Comparison of ENCODE assay signal across 1 cellular context in genomic region chr3:81743096-81744025, GRCh38.
TF ChIP-seq lines count a peak whose summit lies in the region.

No MANE protein-coding gene starts in this region.

TF ChIP-seq in GM23338, 12 proteins besides CTCF, POLR2A, EP300 and RAD21:
- no peak for TF ChIP-seq REST (IDR thresholded peaks at IDR 0.05; ENCODE audit: unreplicated experiment)
- TF ChIP-seq CREB1 (CRISPR knock-in tag; IDR thresholded peaks at IDR 0.05; ENCODE audit: low read depth), result no peak
- no peak for TF ChIP-seq EZH2 (IDR thresholded peaks at IDR 0.05; ENCODE audit: low read depth, unreplicated experiment)
- TF ChIP-seq ETS1 (IDR thresholded peaks at IDR 0.05), result no peak
- TF ChIP-seq ZNF114 (CRISPR knock-in tag; IDR thresholded peaks at IDR 0.05), result no peak
- no peak for TF ChIP-seq ZNF331 (CRISPR knock-in tag; IDR thresholded peaks at IDR 0.05; ENCODE audit: low read depth)
- TF ChIP-seq STAT1 (IDR thresholded peaks at IDR 0.05; ENCODE audit: unreplicated experiment), result no peak
- no peak for TF ChIP-seq JUNB (IDR thresholded peaks at IDR 0.05; ENCODE audit: unreplicated experiment)
